ENCODE assay signal across 19 cellular contexts in genomic region chr1:179325836-179326235, GRCh38. TPM values are rescaled to one million over a fixed set of nuclear protein-coding genes. Genes with fewer than 3 reads are reported as not detected.
DNase-seq lines count a peak whose midpoint lies in the region; ATAC-seq, FAIRE-seq and TF ChIP-seq lines count a peak whose summit lies in the region.
"Had no signal": no experiment of that assay in that cellular context is flagged by ENCODE, and none has a peak within 500 bp of the region (broad histone marks: within the 10 kb centered on the region; RNA-seq: fewer than 3 reads in every experiment).

No MANE protein-coding gene starts in this region.

- H3K9me1 ChIP-seq in IMR-90 (ENCODE audit: insufficient read depth, low read length) (no peaks in the 10 kb centered on the region), K562 (ENCODE audit: control insufficient read depth, insufficient read depth, low read length) (no peaks in the 10 kb centered on the region)

- H3K9me3 ChIP-seq in HepG2 (ENCODE audit: low read length) (peaks cover 12% of the 10 kb centered on the region), right lobe of liver (no peaks in the 10 kb centered on the region), IMR-90 (ENCODE audit: control insufficient read depth, insufficient read depth, low read length) (peaks cover 5% of the 10 kb centered on the region; the same call in 1 of the 2 replicates), K562 (replicated peaks; ENCODE audit: control insufficient read depth, insufficient read depth, low read depth, low read length) (no peaks in the 10 kb centered on the region)
- H3K9me3 ChIP-seq: BE2C had no signal

- TF ChIP-seq EP300 in HepG2 (IDR thresholded peaks at IDR 0.05; ENCODE audit: low read depth in 2 of 2, low read length in 2 of 2) (no peak), HepG2 (CRISPR knock-in tag; IDR thresholded peaks at IDR 0.05; ENCODE audit: borderline replicate concordance) (no peak), K562 (IDR thresholded peaks at IDR 0.05; ENCODE audit: low read length) (no peak)

- TF ChIP-seq POLR2A in HepG2 (IDR thresholded peaks at IDR 0.05; ENCODE audit: insufficient read depth in 1 of 2, low read depth in 2 of 2, low read length in 2 of 2): no peak
- TF ChIP-seq POLR2A in right lobe of liver (IDR thresholded peaks at IDR 0.05): no peak
- no peak for TF ChIP-seq POLR2A in IMR-90 (IDR thresholded peaks at IDR 0.05; ENCODE audit: low read depth, low read length)
- no peak for TF ChIP-seq POLR2A in K562 (conservative IDR thresholded peaks at IDR 0.05)

- no peak overlapping the region for H4K8ac ChIP-seq in IMR-90 (ENCODE audit: low read depth in 2 of 2, low read length in 2 of 2)

- H3K4me3 ChIP-seq in HepG2 (replicated peaks in 1 of 3; ENCODE audit: insufficient read depth in 1 of 3, low read depth in 2 of 3, low read length in 3 of 3): no peak overlapping the region
- no peak overlapping the region for H3K4me3 ChIP-seq in right lobe of liver
- H3K4me3 ChIP-seq in IMR-90 (ENCODE audit: insufficient read depth, low read depth, low read length): no peak overlapping the region
- H3K4me3 ChIP-seq in K562: no peak overlapping the region
- H3K4me3 ChIP-seq: GM23338 had no signal

- H3K27me3 ChIP-seq in HepG2 (ENCODE audit: control insufficient read depth in 1 of 2, insufficient read depth in 2 of 2, low read length in 2 of 2) (no peaks in the 10 kb centered on the region), right lobe of liver (no peaks in the 10 kb centered on the region), IMR-90 (ENCODE audit: control insufficient read depth, insufficient read depth, low read length) (no peaks in the 10 kb centered on the region), K562 (ENCODE audit: control insufficient read depth in 2 of 2, insufficient read depth in 2 of 2, low read length in 2 of 2) (no peaks in the 10 kb centered on the region)
- H3K27me3 ChIP-seq: BE2C had no signal

- intact Hi-C loops in HepG2 (cut with micrococcal nuclease; ENCODE audit: unreplicated experiment): no loop called here
- intact Hi-C loops in right lobe of liver (cut with DNase I): no loop called here
- intact Hi-C loops in IMR-90 (cut with micrococcal nuclease): no loop called here
- intact Hi-C loops in K562 (cut with micrococcal nuclease): no loop called here

- H3K4ac ChIP-seq in IMR-90 (ENCODE audit: low read depth, low read length): no peak overlapping the region

- FAIRE-seq in HepG2 (lab: Jason Lieb, UNC): no peak
- FAIRE-seq in K562 (lab: Jason Lieb, UNC): no peak
- FAIRE-seq in urothelium cell line (lab: Jason Lieb, UNC): no peak
- FAIRE-seq: A204.1 had no signal

- dilution Hi-C loops in IMR-90 (cut with HindIII; ENCODE audit: low sequenced_read_pairs, unreplicated experiment): no loop called here

- no peak for TF ChIP-seq CTCF in HepG2 (CRISPR knock-in tag; IDR thresholded peaks at IDR 0.05)
- no peak for TF ChIP-seq CTCF in right lobe of liver (IDR thresholded peaks at IDR 0.05)
- no peak for TF ChIP-seq CTCF in IMR-90 (conservative IDR thresholded peaks at IDR 0.05; ENCODE audit: low read depth, low read length)
- TF ChIP-seq CTCF in K562 (IDR thresholded peaks at IDR 0.05 in 2 of 3, conservative IDR thresholded peaks at IDR 0.05 in 1 of 3; ENCODE audit: insufficient read depth in 2 of 3, low read depth in 1 of 3, low read length in 3 of 3): no peak

- H4K20me1 ChIP-seq in HepG2 (ENCODE audit: insufficient read depth, low read length) (no peaks in the 10 kb centered on the region), IMR-90 (ENCODE audit: insufficient read depth, low read length) (peaks cover 3% of the 10 kb centered on the region; the same call in 1 of the 2 replicates), K562 (replicated peaks; ENCODE audit: control insufficient read depth, insufficient read depth, low read length) (no peaks in the 10 kb centered on the region)

- H4K5ac ChIP-seq in IMR-90 (ENCODE audit: low read depth, low read length): no peak overlapping the region

- H2AK5ac ChIP-seq in IMR-90 (ENCODE audit: low read depth, low read length): no peak overlapping the region

- H3K9ac ChIP-seq in HepG2 (ENCODE audit: insufficient read depth, low read depth, low read length) (no peak overlapping the region), IMR-90 (ENCODE audit: low read depth, low read length) (no peak overlapping the region), K562 (ENCODE audit: insufficient read depth in 1 of 2, low read depth in 2 of 2, low read length in 2 of 2) (no peak overlapping the region)

- peaks cover 14% of the 10 kb centered on the region for H3K9me3 Mint-ChIP-seq in T-helper 2 cell treated with Interferon-gamma antibody and Interleukin-4, amounts not matched to agents 5 μg/mL and 100 μg/mL, for 36 hours
- H3K9me3 Mint-ChIP-seq: CD4-positive, alpha-beta T cell had no signal

- CTCF ChIA-PET in HepG2 (lab: Yijun Ruan, JAX; ENCODE audit: low intra/inter-chr PET ratio, low total read pairs) (no interaction called here), IMR-90 (lab: Yijun Ruan, JAX) (no interaction called here), K562 (lab: Yijun Ruan, JAX; ENCODE audit: low intra/inter-chr PET ratio) (no interaction called here)

- no peak overlapping the region for H3K23ac ChIP-seq in IMR-90 (ENCODE audit: low read depth, low read length)

- no peak overlapping the region for H3K18ac ChIP-seq in IMR-90 (ENCODE audit: low read depth, low read length)

- no peak overlapping the region for H3K56ac ChIP-seq in IMR-90 (ENCODE audit: extremely low read depth, insufficient read depth, low read length)

- H3K79me2 ChIP-seq in HepG2 (ENCODE audit: insufficient read depth, low read length) (peaks cover 4% of the 10 kb centered on the region), K562 (ENCODE audit: control insufficient read depth, insufficient read depth, low read length) (no peaks in the 10 kb centered on the region)

- H3K36me3 Mint-ChIP-seq in T-helper 2 cell treated with Interferon-gamma antibody and Interleukin-4, amounts not matched to agents 5 μg/mL and 100 μg/mL, for 36 hours (ENCODE audit: low read depth): peaks cover 52% of the 10 kb centered on the region

- no peak overlapping the region for H2BK120ac ChIP-seq in IMR-90 (ENCODE audit: low read depth, low read length)

- no peak overlapping the region for H3K27ac Mint-ChIP-seq in T-helper 2 cell treated with Interferon-gamma antibody and Interleukin-4, amounts not matched to agents 5 μg/mL and 100 μg/mL, for 36 hours
- H3K27ac Mint-ChIP-seq: CD4-positive, alpha-beta T cell; GM23338 had no signal

- H3K4me2 ChIP-seq in HepG2 (ENCODE audit: low read depth, low read length): no peak overlapping the region
- H3K4me2 ChIP-seq in IMR-90 (ENCODE audit: low read depth, low read length): no peak overlapping the region
- no peak overlapping the region for H3K4me2 ChIP-seq in K562 (ENCODE audit: insufficient read depth, low read length)
- H3K4me2 ChIP-seq: GM23338 had no signal

- no peak overlapping the region for H2BK20ac ChIP-seq in IMR-90 (ENCODE audit: low read depth, low read length)

- peaks cover 33 to 42% of the 10 kb centered on the region in 2 experiments for H3K79me1 ChIP-seq in IMR-90 (ENCODE audit: low read depth in 1 of 2, low read length in 2 of 2)

- BruUV-seq in HepG2 (replicated peaks; lab: Mats Ljungman, UMichigan) (no TSS peak), IMR-90 (replicated peaks; lab: Mats Ljungman, UMichigan) (no TSS peak), K562 (replicated peaks; lab: Mats Ljungman, UMichigan) (no TSS peak)

- no peak overlapping the region for H4K91ac ChIP-seq in IMR-90 (ENCODE audit: insufficient read depth, low read depth, low read length)

- H2AFZ ChIP-seq in HepG2 (ENCODE audit: low read length): no peak overlapping the region
- H2AFZ ChIP-seq in IMR-90 (replicated peaks; ENCODE audit: low read length, poor library complexity): no peak overlapping the region
- no peak overlapping the region for H2AFZ ChIP-seq in K562 (ENCODE audit: low read depth, low read length)
- H2AFZ ChIP-seq: GM23338 had no signal

- H3K4me1 ChIP-seq in HepG2 (ENCODE audit: insufficient read depth, low read length) (peaks cover 5% of the 10 kb centered on the region; the same call in 1 of the 2 replicates), right lobe of liver (no peaks in the 10 kb centered on the region), IMR-90 (ENCODE audit: control insufficient read depth, insufficient read depth, low read length) (0 out of 2 replicates have a peak, but pooled peaks cover 2% of the 10 kb centered on the region), K562 (replicated peaks in 1 of 2; ENCODE audit: control insufficient read depth in 2 of 2, insufficient read depth in 2 of 2, low read length in 2 of 2) (no peaks in the 10 kb centered on the region)
- H3K4me1 ChIP-seq: BE2C, Caco-2 had no signal

- H3K4me3 Mint-ChIP-seq in T-helper 2 cell treated with Interferon-gamma antibody and Interleukin-4, amounts not matched to agents 5 μg/mL and 100 μg/mL, for 36 hours: no peak overlapping the region
- H3K4me3 Mint-ChIP-seq: CD4-positive, alpha-beta T cell; GM23338 had no signal

- H3K14ac ChIP-seq in IMR-90 (replicated peaks; ENCODE audit: low read depth, low read length): no peak overlapping the region

- H3K27me3 Mint-ChIP-seq in T-helper 2 cell treated with Interferon-gamma antibody and Interleukin-4, amounts not matched to agents 5 μg/mL and 100 μg/mL, for 36 hours (ENCODE audit: low read depth): no peaks in the 10 kb centered on the region
- H3K27me3 Mint-ChIP-seq: CD4-positive, alpha-beta T cell had no signal

- H3K27ac ChIP-seq in HepG2 (ENCODE audit: extremely low read length, insufficient read depth, low read length) (no peak overlapping the region), right lobe of liver (no peak overlapping the region), IMR-90 (ENCODE audit: insufficient read depth, low read length) (no peak overlapping the region), K562 (ENCODE audit: extremely low read depth, low read depth, low read length) (no peak overlapping the region)

- in situ Hi-C loops in HepG2 (cut with HindIII; ENCODE audit: extremely low pct_ligation_motif_present, low pct_unique_long_range_greater_than_20kb): no loop called here
- in situ Hi-C loops in IMR-90 (cut with MboI; ENCODE audit: low sequenced_read_pairs): no loop called here
- in situ Hi-C loops in K562 (cut with MboI): no loop called here

- no peak for TF ChIP-seq RAD21 in HepG2 (CRISPR knock-in tag; IDR thresholded peaks at IDR 0.05)
- TF ChIP-seq RAD21 in IMR-90 (IDR thresholded peaks at IDR 0.05; ENCODE audit: low read length): no peak
- TF ChIP-seq RAD21 in K562 (CRISPR knock-in tag; conservative IDR thresholded peaks at IDR 0.05 in 1 of 2, IDR thresholded peaks at IDR 0.05 in 1 of 2): no peak

- no peak overlapping the region for H2AK9ac ChIP-seq in IMR-90 (replicated peaks; ENCODE audit: low read depth, low read length, poor library complexity)

- WGBS in HepG2 (ENCODE audit: low lambda C conversion rate): 86% methylated on average over 2 of the region's 2 CpGs
- 41% methylated on average over 2 of the region's 2 CpGs for WGBS in right lobe of liver (ENCODE audit: insufficient coverage, low coverage, low lambda C conversion rate, missing lambda C conversion rate)
- WGBS in IMR-90 (ENCODE audit: extremely low coverage in 2 of 2, insufficient read length in 1 of 2), 2 experiments: 100% methylated on average over 1 of the region's 2 CpGs
- 62% methylated on average over 2 of the region's 2 CpGs for WGBS in K562 (ENCODE audit: insufficient coverage, low coverage, missing lambda C conversion rate)

- no peak overlapping the region for H2BK15ac ChIP-seq in IMR-90 (ENCODE audit: low read depth, low read length)

- ATAC-seq in HepG2 (no peak), right lobe of liver (no peak), IMR-90 (ENCODE audit: low read depth) (no peak), K562 (no peak)
- ATAC-seq: GM23338 had no signal

- POLR2A ChIA-PET in HepG2 (lab: Yijun Ruan, JAX): no interaction called here
- POLR2A ChIA-PET in IMR-90 (lab: Charles Lee; ENCODE audit: unreplicated experiment): no interaction called here
- POLR2A ChIA-PET in K562 (lab: Yijun Ruan, JAX): interaction anchor here (0.6 kb wide), 1 partner anchor 36 kb away, joined by 3 read pairs; no protein-coding TSS in a partner anchor

- no peak for DNase-seq in HepG2 (ENCODE audit: low spot score)
- no peak for DNase-seq in right lobe of liver
- no peak for DNase-seq in IMR-90
- no peak for DNase-seq in K562 (ENCODE audit: extremely low read depth in 1 of 4, low spot score in 3 of 4)
- no peak for DNase-seq in urothelium cell line (ENCODE audit: low spot score)
- DNase-seq in T-helper 2 cell treated with Interferon-gamma antibody and Interleukin-4, amounts not matched to agents 5 μg/mL and 100 μg/mL, for 36 hours (ENCODE audit: low spot score): no peak
- DNase-seq: ACHN; BE2C; C1 segment of cervical spinal cord; Caco-2; CD4-positive, alpha-beta T cell; DMS153; DMS79; GDM1; H7; KBM-7 had no signal

- H2BK5ac ChIP-seq in IMR-90 (ENCODE audit: low read depth, low read length, poor library complexity, severe bottlenecking): no peak overlapping the region

- peaks cover 12% of the 10 kb centered on the region for H3K4me1 Mint-ChIP-seq in T-helper 2 cell treated with Interferon-gamma antibody and Interleukin-4, amounts not matched to agents 5 μg/mL and 100 μg/mL, for 36 hours (ENCODE audit: low read depth)
- H3K4me1 Mint-ChIP-seq: GM23338 had no signal

- peaks cover 3 to 18% of the 10 kb centered on the region in 2 experiments for H3K36me3 ChIP-seq in HepG2 (replicated peaks in 1 of 2; ENCODE audit: control insufficient read depth in 1 of 2, insufficient read depth in 2 of 2, low read length in 2 of 2)
- peaks cover 0 to 17% (median 7%) of the 10 kb centered on the region in 4 donors for H3K36me3 ChIP-seq in right lobe of liver
- H3K36me3 ChIP-seq in IMR-90 (ENCODE audit: control insufficient read depth, insufficient read depth, low read length): peaks cover 9% of the 10 kb centered on the region
- no peaks in the 10 kb centered on the region for H3K36me3 ChIP-seq in K562 (ENCODE audit: control insufficient read depth, insufficient read depth, low read length)

RNA-seq across cellular contexts. Expression of gene SOAT1, which starts 32.2 kb away (rescaled TPM):
- 40.2 and 52.0 TPM in 2 replicates for total RNA-seq in HepG2 (2016; rRNA removed; fragmentation: Illumina TruSeq; extraction: Trizol)
- total RNA-seq in HepG2 (2016; cell fraction: cytosol; rRNA removed; fragmentation: Illumina TruSeq; extraction: Trizol; ENCODE audit: low read depth): 10.0 and 13.3 TPM in 2 replicates
- 35.6 and 52.3 TPM in 2 replicates for total RNA-seq in HepG2 (2016; cell fraction: insoluble cytoplasmic fraction; rRNA removed; fragmentation: Illumina TruSeq; extraction: Trizol)
- total RNA-seq in HepG2 (2016; cell fraction: membrane; rRNA removed; fragmentation: Illumina TruSeq; extraction: Trizol): 13.7 and 14.4 TPM in 2 replicates
- total RNA-seq in HepG2 (2016; cell fraction: nucleus; rRNA removed; fragmentation: Illumina TruSeq; extraction: Trizol): 49.1 and 52.5 TPM in 2 replicates
- polyA plus RNA-seq in HepG2 (2011; rRNA removed): 16.9 and 22.3 TPM in 2 replicates
- polyA plus RNA-seq in HepG2 (2011; cell fraction: cytosol; rRNA removed): 6.4 and 12.5 TPM in 2 replicates
- polyA plus RNA-seq in HepG2 (2011; cell fraction: nucleus; rRNA removed): 4.4 and 7.2 TPM in 2 replicates
- polyA plus RNA-seq in HepG2 (2012): 16.5 and 24.5 TPM in 2 replicates
- polyA plus RNA-seq in HepG2 (2016; cell fraction: cytosol; fragmentation: Illumina TruSeq; extraction: Trizol; ENCODE audit: low read depth): 1.4 and 2.2 TPM in 2 replicates
- 22.5 and 25.2 TPM in 2 replicates for polyA plus RNA-seq in HepG2 (2016; cell fraction: insoluble cytoplasmic fraction; fragmentation: Illumina TruSeq; extraction: Trizol; ENCODE audit: low read depth)
- polyA plus RNA-seq in HepG2 (2016; cell fraction: membrane; fragmentation: Illumina TruSeq; extraction: Trizol; ENCODE audit: low read depth): 2.3 and 2.5 TPM in 2 replicates
- polyA plus RNA-seq in HepG2 (2016; cell fraction: nucleus; fragmentation: Illumina TruSeq; extraction: Trizol; ENCODE audit: insufficient read depth, low read depth): 31.2 and 32.8 TPM in 2 replicates
- 34.1 and 238 TPM in 2 replicates for polyA minus RNA-seq in HepG2 (2011; rRNA and poly(A)+ RNA removed; ENCODE audit: low replicate concordance)
- polyA minus RNA-seq in HepG2 (2011; cell fraction: cytosol; rRNA and poly(A)+ RNA removed): 16.4 and 17.9 TPM in 2 replicates
- 8.8 and 12.2 TPM in 2 replicates for polyA minus RNA-seq in HepG2 (2011; cell fraction: nucleus; rRNA and poly(A)+ RNA removed)
- total RNA-seq in right lobe of liver: 10 to 100 TPM in 4 of 6 experiments, 1 to 10 TPM in 2; 5.8 to 20.5 (median 14.3) TPM
- 19.5 and 28.9 TPM in 2 replicates for total RNA-seq in IMR-90 (2012; rRNA removed)
- 14.0 and 19.8 TPM in 2 replicates for polyA plus RNA-seq in IMR-90 (2012; rRNA removed)
- 1.8 and 2.6 TPM in 2 replicates for polyA plus RNA-seq in IMR-90 (2012; cell fraction: cytosol; rRNA removed)
- polyA plus RNA-seq in IMR-90 (2012; cell fraction: nucleus; rRNA removed; ENCODE audit: low replicate concordance): 1.1 and 11.5 TPM in 2 replicates
- total RNA-seq in K562 (2011; cell fraction: chromatin; rRNA removed; ENCODE audit: low replicate concordance): 26.8 and 37.2 TPM in 2 replicates
- 9.2 and 10.4 TPM in 2 replicates for total RNA-seq in K562 (2011; cell fraction: nucleolus; rRNA removed)
- 16.6 and 22.4 TPM in 2 replicates for total RNA-seq in K562 (2011; cell fraction: nucleoplasm; rRNA removed)
- total RNA-seq in K562 (2014; rRNA removed): 5.5 and 7.5 TPM in 2 replicates
- 23.5 and 31.4 TPM in 2 replicates for total RNA-seq in K562 (2014; rRNA removed; fragmentation: Illumina TruSeq; extraction: Trizol)
- 17.3 and 18.4 TPM in 2 replicates for total RNA-seq in K562 (2015; rRNA removed; fragmentation: Illumina TruSeq; extraction: Trizol)
- 24.1 and 24.3 TPM in 2 replicates for total RNA-seq in K562 (2021)
- 20.5 and 29.1 TPM in 2 replicates for polyA plus RNA-seq in K562 (2011; rRNA removed)
- polyA plus RNA-seq in K562 (2011; cell fraction: cytosol; rRNA removed): 7.1 and 16.4 TPM in 2 replicates
- polyA plus RNA-seq in K562 (2011; cell fraction: nucleus; rRNA removed): 6.3 and 11.4 TPM in 2 replicates
- 9.4 and 13.0 TPM in 2 replicates for polyA plus RNA-seq in K562 (2012)
- 23.1 and 25.4 TPM in 2 replicates for polyA plus RNA-seq in K562 (2014; fragmentation: Illumina TruSeq; extraction: Trizol)
- polyA plus RNA-seq in K562 (2014; fragmentation: Nextera tagmentation; extraction: Ambion mirVana): 10 to 100 TPM in 1 of 2 experiments, 1 to 10 TPM in 1; 9.2 to 11.9 TPM
- polyA plus RNA-seq in K562 (2014; rRNA removed): 9.8 and 11.1 TPM in 2 replicates
- 44.0 and 47.0 TPM in 2 replicates for polyA minus RNA-seq in K562 (2011; rRNA and poly(A)+ RNA removed)
- 8.6 and 12.0 TPM in 2 replicates for polyA minus RNA-seq in K562 (2011; cell fraction: cytosol; rRNA and poly(A)+ RNA removed)
- polyA minus RNA-seq in K562 (2011; cell fraction: nucleus; rRNA and poly(A)+ RNA removed): 3.1 and 6.1 TPM in 2 replicates

RNA-seq across cellular contexts. Expression of gene AXDND1, which starts 39.9 kb away (rescaled TPM):
- 0.14 and 0.40 TPM in 2 replicates for total RNA-seq in HepG2 (2016; rRNA removed; fragmentation: Illumina TruSeq; extraction: Trizol)
- total RNA-seq in HepG2 (2016; cell fraction: cytosol; rRNA removed; fragmentation: Illumina TruSeq; extraction: Trizol; ENCODE audit: low read depth): 0.97 and 1.0 TPM in 2 replicates
- total RNA-seq in HepG2 (2016; cell fraction: insoluble cytoplasmic fraction; rRNA removed; fragmentation: Illumina TruSeq; extraction: Trizol): 0.04 and 0.06 TPM in 2 replicates
- total RNA-seq in HepG2 (2016; cell fraction: membrane; rRNA removed; fragmentation: Illumina TruSeq; extraction: Trizol): 0.12 and 0.69 TPM in 2 replicates
- total RNA-seq in HepG2 (2016; cell fraction: nucleus; rRNA removed; fragmentation: Illumina TruSeq; extraction: Trizol): 0.47 and 1.1 TPM in 2 replicates
- 0.15 and 0.46 TPM in 2 replicates for polyA plus RNA-seq in HepG2 (2011; rRNA removed)
- polyA plus RNA-seq in HepG2 (2011; cell fraction: cytosol; rRNA removed): not detected in 2 replicates
- 0.36 and 0.50 TPM in 2 replicates for polyA plus RNA-seq in HepG2 (2011; cell fraction: nucleus; rRNA removed)
- polyA plus RNA-seq in HepG2 (2012): 0.19 and 0.32 TPM in 2 replicates
- polyA plus RNA-seq in HepG2 (2016; cell fraction: cytosol; fragmentation: Illumina TruSeq; extraction: Trizol; ENCODE audit: low read depth): 0.26 and 0.31 TPM in 2 replicates
- polyA plus RNA-seq in HepG2 (2016; cell fraction: insoluble cytoplasmic fraction; fragmentation: Illumina TruSeq; extraction: Trizol; ENCODE audit: low read depth): 0.27 and 0.48 TPM in 2 replicates
- 0.24 and 0.36 TPM in 2 replicates for polyA plus RNA-seq in HepG2 (2016; cell fraction: membrane; fragmentation: Illumina TruSeq; extraction: Trizol; ENCODE audit: low read depth)
- polyA plus RNA-seq in HepG2 (2016; cell fraction: nucleus; fragmentation: Illumina TruSeq; extraction: Trizol; ENCODE audit: insufficient read depth, low read depth): not detected in 2 replicates
- polyA minus RNA-seq in HepG2 (2011; rRNA and poly(A)+ RNA removed; ENCODE audit: low replicate concordance): not detected in 2 replicates
- polyA minus RNA-seq in HepG2 (2011; cell fraction: cytosol; rRNA and poly(A)+ RNA removed): not detected in 2 replicates
- polyA minus RNA-seq in HepG2 (2011; cell fraction: nucleus; rRNA and poly(A)+ RNA removed): 0.99 and 1.4 TPM in 2 replicates
- under 1 TPM in 1 of 6 experiments, not detected in 5; 0.09 TPM for total RNA-seq in right lobe of liver
- under 0.01 TPM in 1 of 2 replicates, not detected in the other for total RNA-seq in IMR-90 (2012; rRNA removed)
- not detected in 2 replicates for polyA plus RNA-seq in IMR-90 (2012; rRNA removed)
- not detected in 2 replicates for polyA plus RNA-seq in IMR-90 (2012; cell fraction: cytosol; rRNA removed)
- polyA plus RNA-seq in IMR-90 (2012; cell fraction: nucleus; rRNA removed; ENCODE audit: low replicate concordance): 0.08 TPM in 1 of 2 replicates, not detected in the other
- 0.72 TPM in 1 of 2 replicates, not detected in the other for total RNA-seq in K562 (2011; cell fraction: chromatin; rRNA removed; ENCODE audit: low replicate concordance)
- not detected in 2 replicates for total RNA-seq in K562 (2011; cell fraction: nucleolus; rRNA removed)
- 0.61 TPM in 1 of 2 replicates, not detected in the other for total RNA-seq in K562 (2011; cell fraction: nucleoplasm; rRNA removed)
- 0.12 TPM in 1 of 2 replicates, not detected in the other for total RNA-seq in K562 (2014; rRNA removed)
- 0.07 and 0.16 TPM in 2 replicates for total RNA-seq in K562 (2014; rRNA removed; fragmentation: Illumina TruSeq; extraction: Trizol)
- total RNA-seq in K562 (2015; rRNA removed; fragmentation: Illumina TruSeq; extraction: Trizol): 0.38 TPM in 1 of 2 replicates, not detected in the other
- not detected in 2 replicates for total RNA-seq in K562 (2021)
- 0.04 TPM in 1 of 2 replicates, not detected in the other for polyA plus RNA-seq in K562 (2011; rRNA removed)
- polyA plus RNA-seq in K562 (2011; cell fraction: cytosol; rRNA removed): not detected in 2 replicates
- polyA plus RNA-seq in K562 (2011; cell fraction: nucleus; rRNA removed): not detected in 2 replicates
- polyA plus RNA-seq in K562 (2012): 0.06 TPM in 1 of 2 replicates, not detected in the other
- 0.07 TPM in 1 of 2 replicates, not detected in the other for polyA plus RNA-seq in K562 (2014; fragmentation: Illumina TruSeq; extraction: Trizol)
- polyA plus RNA-seq in K562 (2014; fragmentation: Nextera tagmentation; extraction: Ambion mirVana): under 1 TPM; 0.03 to 0.13 TPM
- not detected in 2 replicates for polyA plus RNA-seq in K562 (2014; rRNA removed)
- polyA minus RNA-seq in K562 (2011; rRNA and poly(A)+ RNA removed): 0.12 TPM in 1 of 2 replicates, not detected in the other
- 0.29 TPM in 1 of 2 replicates, not detected in the other for polyA minus RNA-seq in K562 (2011; cell fraction: cytosol; rRNA and poly(A)+ RNA removed)
- polyA minus RNA-seq in K562 (2011; cell fraction: nucleus; rRNA and poly(A)+ RNA removed): not detected in 2 replicates
- total RNA-seq: Caco-2, Daoy, GM23338 had no signal
- polyA plus RNA-seq: GM23338 had no signal

Comparison
In these comparisons a context has a peak if more than half of its experiments do, and no peak if none do; other contexts are left out.
1. Of the 241 proteins assayed by ChIP-seq in both HepG2 and K562: peak only in HepG2: none; only in K562: none; in both: CEBPB; in neither: 240.